ENCODE assay signal across 12 cellular contexts in genomic region chr14:77580477-77580876, GRCh38. TPM values are rescaled to one million over a fixed set of nuclear protein-coding genes. Genes with fewer than 3 reads are reported as not detected.
DNase-seq lines count a peak whose midpoint lies in the region; ATAC-seq and TF ChIP-seq lines count a peak whose summit lies in the region.
"Had no signal": no experiment of that assay in that cellular context is flagged by ENCODE, and none has a peak within 500 bp of the region (broad histone marks: within the 10 kb centered on the region; RNA-seq: fewer than 3 reads in every experiment).

No MANE protein-coding gene starts in this region.

- H3K27ac ChIP-seq in colonic mucosa: peak overlapping the region; percentile 53
- H3K27ac ChIP-seq in smooth muscle cell (ENCODE audit: low read depth): peak overlapping the region; percentile 22

- intact Hi-C loops in activated CD4-positive, alpha-beta memory T cell treated with anti-CD3 and anti-CD28 coated beads for 36 hours (cut with micrococcal nuclease): loop anchor here (2.0 kb wide), 2 partner anchors 16 to 36 kb away; partner anchors contain the start of gene SPTLC2
- intact Hi-C loops in colonic mucosa (cut with DNase I): no loop called here

- peak overlapping the region in 1 of 2 donors; percentile 27 for H3K9ac ChIP-seq in colonic mucosa (ENCODE audit: low read depth in 2 of 2, low read length in 2 of 2)
- H3K9ac ChIP-seq in smooth muscle cell (ENCODE audit: low read depth): no peak overlapping the region

- H3K4me3 Mint-ChIP-seq in activated CD4-positive, alpha-beta memory T cell treated with anti-CD3 and anti-CD28 coated beads, Interleukin-2, amount 10 ng/mL, durations not matched to agents 7 days and 5 days: peak overlapping the region; percentile 61
- H3K4me3 Mint-ChIP-seq in activated CD4-positive, alpha-beta memory T cell treated with anti-CD3 and anti-CD28 coated beads for 36 hours: no peak overlapping the region

- peak overlapping the region; percentile 82 for H3K4me2 ChIP-seq in smooth muscle cell

- peak; percentile 2 for ATAC-seq in HG03354 (IDR thresholded peaks at IDR 0.05; ENCODE audit: poor library complexity, severe bottlenecking, unreplicated experiment)

- H4K20me1 ChIP-seq in smooth muscle cell (ENCODE audit: low read depth): peaks cover 84% of the 10 kb centered on the region

- peaks cover 69% of the 10 kb centered on the region for H3K79me2 ChIP-seq in smooth muscle cell (ENCODE audit: low read depth)

- no peaks in the 10 kb centered on the region for H3F3A ChIP-seq in smooth muscle cell (ENCODE audit: low read depth)

- TF ChIP-seq CTCF in colonic mucosa (IDR thresholded peaks at IDR 0.05) (no peak), smooth muscle cell (IDR thresholded peaks at IDR 0.05; ENCODE audit: borderline replicate concordance, insufficient read depth, poor library complexity, severe bottlenecking) (no peak)

- POLR2A ChIA-PET in activated CD4-positive, alpha-beta memory T cell treated with anti-CD3 and anti-CD28 coated beads, Interleukin-2, amount 10 ng/mL, durations not matched to agents 7 days and 5 days (lab: Charles Lee): interaction anchor here (2.4 to 2.8 kb wide), 2 partner anchors 27 to 35 kb away, joined by 7 to 15 read pairs; no protein-coding TSS in a partner anchor
- POLR2A ChIA-PET in activated CD4-positive, alpha-beta memory T cell treated with anti-CD3 and anti-CD28 coated beads for 36 hours (lab: Charles Lee): no interaction called here

- CTCF ChIA-PET in activated CD4-positive, alpha-beta memory T cell treated with anti-CD3 and anti-CD28 coated beads, Interleukin-2, amount 10 ng/mL, durations not matched to agents 7 days and 5 days (lab: Charles Lee): interaction anchor here (1.0 to 1.7 kb wide), 4 partner anchors 15 to 28 kb away, joined by 3 to 4 read pairs (median 4); no protein-coding TSS in a partner anchor
- CTCF ChIA-PET in activated CD4-positive, alpha-beta memory T cell treated with anti-CD3 and anti-CD28 coated beads for 36 hours (lab: Charles Lee): interaction anchor here (0.8 kb wide), 1 partner anchor 29 kb away, joined by 3 read pairs; no protein-coding TSS in a partner anchor

- H3K36me3 Mint-ChIP-seq in activated CD4-positive, alpha-beta memory T cell treated with anti-CD3 and anti-CD28 coated beads, Interleukin-2, amount 10 ng/mL, durations not matched to agents 7 days and 5 days (ENCODE audit: low read depth): peaks cover 21% of the 10 kb centered on the region
- peaks cover 6% of the 10 kb centered on the region for H3K36me3 Mint-ChIP-seq in activated CD4-positive, alpha-beta memory T cell treated with anti-CD3 and anti-CD28 coated beads for 36 hours

- H3K4me1 ChIP-seq in colonic mucosa (no peaks in the 10 kb centered on the region), smooth muscle cell (ENCODE audit: low read depth) (peaks cover 28% of the 10 kb centered on the region)

- H3K27me3 ChIP-seq in colonic mucosa (no peaks in the 10 kb centered on the region), smooth muscle cell (ENCODE audit: low read depth) (no peaks in the 10 kb centered on the region)
- H3K27me3 ChIP-seq: BE2C had no signal

- WGBS in smooth muscle cell (ENCODE audit: low lambda C conversion rate): 97% methylated on average over 4 of the region's 4 CpGs

- H3K9me3 ChIP-seq in colonic mucosa (no peaks in the 10 kb centered on the region), smooth muscle cell (replicated peaks; ENCODE audit: low read depth) (no peaks in the 10 kb centered on the region)
- H3K9me3 ChIP-seq: BE2C had no signal

- peaks cover 28% of the 10 kb centered on the region for H3K4me1 Mint-ChIP-seq in activated CD4-positive, alpha-beta memory T cell treated with anti-CD3 and anti-CD28 coated beads, Interleukin-2, amount 10 ng/mL, durations not matched to agents 7 days and 5 days
- peaks cover 23% of the 10 kb centered on the region for H3K4me1 Mint-ChIP-seq in activated CD4-positive, alpha-beta memory T cell treated with anti-CD3 and anti-CD28 coated beads for 36 hours (ENCODE audit: low read depth)

- H3K36me3 ChIP-seq in colonic mucosa: no peaks in the 10 kb centered on the region
- no peaks in the 10 kb centered on the region for H3K36me3 ChIP-seq in smooth muscle cell (ENCODE audit: low read depth)
- H3K36me3 ChIP-seq: BE2C had no signal

- H3K4me3 ChIP-seq in colonic mucosa (no peak overlapping the region), smooth muscle cell (no peak overlapping the region)

- no peaks in the 10 kb centered on the region for H3K27me3 Mint-ChIP-seq in activated CD4-positive, alpha-beta memory T cell treated with anti-CD3 and anti-CD28 coated beads, Interleukin-2, amount 10 ng/mL, durations not matched to agents 7 days and 5 days
- no peaks in the 10 kb centered on the region for H3K27me3 Mint-ChIP-seq in activated CD4-positive, alpha-beta memory T cell treated with anti-CD3 and anti-CD28 coated beads for 36 hours

- H3K9me3 Mint-ChIP-seq in activated CD4-positive, alpha-beta memory T cell treated with anti-CD3 and anti-CD28 coated beads, Interleukin-2, amount 10 ng/mL, durations not matched to agents 7 days and 5 days: no peaks in the 10 kb centered on the region
- no peaks in the 10 kb centered on the region for H3K9me3 Mint-ChIP-seq in activated CD4-positive, alpha-beta memory T cell treated with anti-CD3 and anti-CD28 coated beads for 36 hours

- no peak for DNase-seq in activated CD4-positive, alpha-beta memory T cell treated with anti-CD3 and anti-CD28 coated beads, Interleukin-2, amount 10 ng/mL, durations not matched to agents 7 days and 5 days
- DNase-seq in activated CD4-positive, alpha-beta memory T cell treated with anti-CD3 and anti-CD28 coated beads for 36 hours: no peak
- DNase-seq in colonic mucosa (no peak), smooth muscle cell (lab: John Stamatoyannopoulos, UW; ENCODE audit: unreplicated experiment) (no peak), cerebellar nuclear complex (lab: John Stamatoyannopoulos, UW) (no peak), HuH-7 (ENCODE audit: low spot score) (no peak), DMS114 treated with DMSO at 0.1 percent for 48 hours (lab: John Stamatoyannopoulos, UW; ENCODE audit: unreplicated experiment) (no peak)
- DNase-seq: BE2C; effector CD8-positive, alpha-beta T cell; mammary epithelial cell; stimulated activated CD4-positive, alpha-beta T cell treated with anti-CD3 and anti-CD28 coated beads, Interleukin-2, amount 100 ng/mL, for 24 hours had no signal

- peak overlapping the region; percentile 73 for H3K27ac Mint-ChIP-seq in activated CD4-positive, alpha-beta memory T cell treated with anti-CD3 and anti-CD28 coated beads, Interleukin-2, amount 10 ng/mL, durations not matched to agents 7 days and 5 days
- H3K27ac Mint-ChIP-seq in activated CD4-positive, alpha-beta memory T cell treated with anti-CD3 and anti-CD28 coated beads for 36 hours: no peak overlapping the region

- H2AFZ ChIP-seq in smooth muscle cell (ENCODE audit: low read depth): no peak overlapping the region

RNA-seq across cellular contexts. Expression of gene SPTLC2, which starts 36.0 kb away (rescaled TPM):
- 10 to 100 TPM; 40.6 to 43.2 TPM for total RNA-seq in activated CD4-positive, alpha-beta memory T cell treated with anti-CD3 and anti-CD28 coated beads, Interleukin-2, amount 10 ng/mL, durations not matched to agents 7 days and 5 days
- 10 to 100 TPM; 23.6 to 23.9 TPM for total RNA-seq in activated CD4-positive, alpha-beta memory T cell treated with anti-CD3 and anti-CD28 coated beads for 36 hours
- total RNA-seq in colonic mucosa: 10 to 100 TPM; 68.3 to 70.1 TPM
- 24.8 and 36.2 TPM in 2 replicates for total RNA-seq in smooth muscle cell
- polyA plus RNA-seq in smooth muscle cell: 21.8 and 23.4 TPM in 2 replicates
